Comparison of ENCODE assay signal across 21 cellular contexts in genomic region chr21:14321042-14321441, GRCh38.
DNase-seq lines count a peak whose midpoint lies in the region; ATAC-seq and TF ChIP-seq lines count a peak whose summit lies in the region.
"Had no signal": no experiment of that assay in that cellular context is flagged by ENCODE, and none has a peak within 500 bp of the region (broad histone marks: within the 10 kb centered on the region; RNA-seq: fewer than 3 reads in every experiment).

No MANE protein-coding gene starts in this region.

- H2BK20ac ChIP-seq in IMR-90 (ENCODE audit: low read depth, low read length) = no peak overlapping the region

- CTCF ChIA-PET in IMR-90 (lab: Yijun Ruan, JAX) = no interaction called here
- CTCF ChIA-PET in CD8-positive, alpha-beta T cell (lab: Charles Lee) = no interaction called here

- no TSS peak for BruUV-seq in IMR-90 (replicated peaks; lab: Mats Ljungman, UMichigan)

- dilution Hi-C loops in IMR-90 (cut with HindIII; ENCODE audit: low sequenced_read_pairs, unreplicated experiment) = no loop called here

- H3K4me1 ChIP-seq in IMR-90 (ENCODE audit: control insufficient read depth, insufficient read depth, low read length) = no peaks in the 10 kb centered on the region
- H3K4me1 ChIP-seq in RWPE2 (ENCODE audit: insufficient read depth, poor library complexity, severe bottlenecking) = no peaks in the 10 kb centered on the region
- no peaks in the 10 kb centered on the region for H3K4me1 ChIP-seq in CD8-positive, alpha-beta T cell (ENCODE audit: insufficient read depth, low read length)
- H3K4me1 ChIP-seq: neural progenitor cell, psoas muscle, SJSA1, uterus had no signal

- in situ Hi-C loops in IMR-90 (cut with MboI; ENCODE audit: low sequenced_read_pairs) = no loop called here

- H3K27me3 ChIP-seq in IMR-90 (ENCODE audit: control insufficient read depth, insufficient read depth, low read length) = no peaks in the 10 kb centered on the region
- H3K27me3 ChIP-seq in RWPE2 (ENCODE audit: insufficient read depth, poor library complexity, severe bottlenecking) = no peaks in the 10 kb centered on the region
- H3K27me3 ChIP-seq in CD8-positive, alpha-beta T cell (ENCODE audit: insufficient read depth, low read length) = no peaks in the 10 kb centered on the region
- H3K27me3 ChIP-seq: neural progenitor cell, SJSA1, uterus had no signal

- no peak for TF ChIP-seq CTCF in AG10803 (conservative IDR thresholded peaks at IDR 0.05; ENCODE audit: low read length)
- TF ChIP-seq CTCF in IMR-90 (conservative IDR thresholded peaks at IDR 0.05; ENCODE audit: low read depth, low read length) = no peak
- TF ChIP-seq CTCF in RWPE2 (IDR thresholded peaks at IDR 0.05; ENCODE audit: poor library complexity, severe bottlenecking) = no peak
- no peak for TF ChIP-seq CTCF in epithelial cell of esophagus (IDR thresholded peaks at IDR 0.05; ENCODE audit: insufficient read depth, low read depth, low read length, missing control alignments)
- TF ChIP-seq CTCF in CD8-positive, alpha-beta T cell (IDR thresholded peaks at IDR 0.05) = no peak

- H2AK5ac ChIP-seq in IMR-90 (ENCODE audit: low read depth, low read length) = no peak overlapping the region

- no peak for ATAC-seq in IMR-90 (ENCODE audit: low read depth)
- peak; percentile 75 for ATAC-seq in RWPE2 (ENCODE audit: low read depth)
- no peak for ATAC-seq in CD8-positive, alpha-beta T cell
- ATAC-seq in GM19395 (IDR thresholded peaks at IDR 0.05; ENCODE audit: unreplicated experiment) = no peak
- ATAC-seq: activated CD4-positive, alpha-beta T cell treated with anti-CD3 and anti-CD28 coated beads for 36 hours; left lobe of liver; psoas muscle had no signal

- H3K4me3 ChIP-seq in AG10803 (ENCODE audit: low read length) (no peak overlapping the region), IMR-90 (ENCODE audit: insufficient read depth, low read depth, low read length) (no peak overlapping the region), RWPE2 (ENCODE audit: severe bottlenecking) (no peak overlapping the region), epithelial cell of esophagus (ENCODE audit: low read length) (no peak overlapping the region)
- no peak overlapping the region for H3K4me3 ChIP-seq in CD8-positive, alpha-beta T cell (ENCODE audit: low read depth, low read length)
- H3K4me3 ChIP-seq: neural progenitor cell, psoas muscle, SJSA1, uterus had no signal

- H3K27me3 Mint-ChIP-seq in CD8-positive, alpha-beta T cell (ENCODE audit: low read depth) = peaks cover 10% of the 10 kb centered on the region

- H3K4ac ChIP-seq in IMR-90 (ENCODE audit: low read depth, low read length) = no peak overlapping the region

- no peak overlapping the region for H3K18ac ChIP-seq in IMR-90 (ENCODE audit: low read depth, low read length)

- H3K9me1 ChIP-seq in IMR-90 (ENCODE audit: insufficient read depth, low read length) = no peaks in the 10 kb centered on the region

- no peaks in the 10 kb centered on the region for H3K79me1 ChIP-seq in IMR-90 (ENCODE audit: low read depth in 1 of 2, low read length in 2 of 2)

- no peak overlapping the region for H3K23ac ChIP-seq in IMR-90 (ENCODE audit: low read depth, low read length)

- no peak overlapping the region for H2BK15ac ChIP-seq in IMR-90 (ENCODE audit: low read depth, low read length)

- H3K27ac ChIP-seq in IMR-90 (ENCODE audit: insufficient read depth, low read length) (no peak overlapping the region), RWPE2 (ENCODE audit: poor library complexity, severe bottlenecking) (no peak overlapping the region)
- no peak overlapping the region for H3K27ac ChIP-seq in CD8-positive, alpha-beta T cell (ENCODE audit: low read depth, low read length)
- H3K27ac ChIP-seq: neural progenitor cell, psoas muscle, SJSA1, uterus had no signal

- H4K20me1 ChIP-seq in IMR-90 (ENCODE audit: insufficient read depth, low read length) = no peaks in the 10 kb centered on the region

- no peaks in the 10 kb centered on the region for H3K36me3 Mint-ChIP-seq in CD8-positive, alpha-beta T cell
- H3K36me3 Mint-ChIP-seq: CD4-positive, CD25-positive, alpha-beta regulatory T cell; neural progenitor cell had no signal

- DNase-seq in AG10803 (ENCODE audit: low read depth) (peak; percentile 3), IMR-90 (peak; percentile 0), RWPE2 (ENCODE audit: low spot score) (no peak), epithelial cell of esophagus (ENCODE audit: low read depth) (peak; percentile 36), NCI-H345 (lab: John Stamatoyannopoulos, UW) (no peak)
- DNase-seq in CD8-positive, alpha-beta T cell = no peak
- no peak for DNase-seq in activated CD4-positive, CD25-positive, alpha-beta regulatory T cell (lab: John Stamatoyannopoulos, UW)
- DNase-seq: activated CD4-positive, alpha-beta T cell treated with anti-CD3 and anti-CD28 coated beads for 36 hours; CD4-positive, CD25-positive, alpha-beta regulatory T cell; HCEC 1CT; NCI-H1092 treated with DMSO at 0.1 percent for 48 hours; NCI-H524 treated with DMSO at 0.1 percent for 48 hours; psoas muscle; small intestine; stimulated activated CD4-positive, alpha-beta T cell treated with anti-CD3 and anti-CD28 coated beads, Interleukin-4, amount 100 ng/mL, for 1 hour; uterus had no signal

- intact Hi-C loops in IMR-90 (cut with micrococcal nuclease) = no loop called here
- intact Hi-C loops in CD8-positive, alpha-beta T cell (cut with DNase I, micrococcal nuclease) = no loop called here

- H3K9me3 Mint-ChIP-seq in CD8-positive, alpha-beta T cell = no peaks in the 10 kb centered on the region
- H3K9me3 Mint-ChIP-seq: activated T-helper 2 cell treated with anti-CD3 and anti-CD28 coated beads, Interferon-gamma antibody, Interleukin-2, Interleukin-4, amounts not matched to agents 10 μg/mL and 5 μg/mL and 100 μg/mL, durations not matched to agents 14 hours and 24 hours and 36 hours; neural progenitor cell had no signal

- no peak overlapping the region for H4K8ac ChIP-seq in IMR-90 (ENCODE audit: low read depth in 2 of 2, low read length in 2 of 2)

- no peak for TF ChIP-seq POLR2A in IMR-90 (IDR thresholded peaks at IDR 0.05; ENCODE audit: low read depth, low read length)

- no peak overlapping the region for H3K9ac ChIP-seq in IMR-90 (ENCODE audit: low read depth, low read length)
- H3K9ac ChIP-seq: neural progenitor cell had no signal

- no CpG with 5 or more reads among the region's 5 CpGs for WGBS in IMR-90 (ENCODE audit: extremely low coverage in 2 of 2, insufficient read length in 1 of 2), 2 experiments

- H4K5ac ChIP-seq in IMR-90 (ENCODE audit: low read depth, low read length) = no peak overlapping the region

- no peak for TF ChIP-seq RAD21 in IMR-90 (IDR thresholded peaks at IDR 0.05; ENCODE audit: low read length)

- H3K14ac ChIP-seq in IMR-90 (replicated peaks; ENCODE audit: low read depth, low read length) = no peak overlapping the region

- POLR2A ChIA-PET in IMR-90 (lab: Charles Lee; ENCODE audit: unreplicated experiment) = no interaction called here
- POLR2A ChIA-PET in CD8-positive, alpha-beta T cell (lab: Charles Lee) = no interaction called here

- H2AFZ ChIP-seq in IMR-90 (replicated peaks; ENCODE audit: low read length, poor library complexity) = no peak overlapping the region
- H2AFZ ChIP-seq: neural progenitor cell had no signal

- H3K4me1 Mint-ChIP-seq in CD8-positive, alpha-beta T cell (ENCODE audit: low read depth) = no peaks in the 10 kb centered on the region
- H3K4me1 Mint-ChIP-seq: activated CD4-positive, alpha-beta T cell treated with anti-CD3 and anti-CD28 coated beads for 36 hours; CD4-positive, CD25-positive, alpha-beta regulatory T cell; neural progenitor cell had no signal

- H3K9me3 ChIP-seq in IMR-90 (ENCODE audit: control insufficient read depth, insufficient read depth, low read length) = no peaks in the 10 kb centered on the region
- no peaks in the 10 kb centered on the region for H3K9me3 ChIP-seq in RWPE2 (ENCODE audit: severe bottlenecking)
- H3K9me3 ChIP-seq in CD8-positive, alpha-beta T cell (ENCODE audit: low read length) = no peaks in the 10 kb centered on the region
- H3K9me3 ChIP-seq: psoas muscle, SJSA1, uterus had no signal

- no peak overlapping the region for H2AK9ac ChIP-seq in IMR-90 (replicated peaks; ENCODE audit: low read depth, low read length, poor library complexity)

- no peak overlapping the region for H3K56ac ChIP-seq in IMR-90 (ENCODE audit: extremely low read depth, insufficient read depth, low read length)

- no peak overlapping the region for H4K91ac ChIP-seq in IMR-90 (ENCODE audit: insufficient read depth, low read depth, low read length)

- no peak overlapping the region for H3K4me3 Mint-ChIP-seq in CD8-positive, alpha-beta T cell
- H3K4me3 Mint-ChIP-seq: activated CD4-positive, alpha-beta T cell treated with anti-CD3 and anti-CD28 coated beads for 36 hours; CD4-positive, CD25-positive, alpha-beta regulatory T cell; neural progenitor cell had no signal

- H2BK120ac ChIP-seq in IMR-90 (ENCODE audit: low read depth, low read length) = no peak overlapping the region

- no peak overlapping the region for H3K27ac Mint-ChIP-seq in CD8-positive, alpha-beta T cell
- H3K27ac Mint-ChIP-seq: activated CD4-positive, alpha-beta T cell treated with anti-CD3 and anti-CD28 coated beads for 36 hours; activated T-helper 2 cell treated with anti-CD3 and anti-CD28 coated beads, Interferon-gamma antibody, Interleukin-2, Interleukin-4, amounts not matched to agents 10 μg/mL and 5 μg/mL and 100 μg/mL, durations not matched to agents 14 hours and 24 hours and 36 hours; CD4-positive, CD25-positive, alpha-beta regulatory T cell; neural progenitor cell had no signal

- no peak overlapping the region for H2BK5ac ChIP-seq in IMR-90 (ENCODE audit: low read depth, low read length, poor library complexity, severe bottlenecking)

- no peak overlapping the region for H3K4me2 ChIP-seq in IMR-90 (ENCODE audit: low read depth, low read length)
- H3K4me2 ChIP-seq: neural progenitor cell had no signal

- H3K36me3 ChIP-seq in IMR-90 (ENCODE audit: control insufficient read depth, insufficient read depth, low read length) (no peaks in the 10 kb centered on the region), RWPE2 (ENCODE audit: low read depth) (no peaks in the 10 kb centered on the region)
- H3K36me3 ChIP-seq in CD8-positive, alpha-beta T cell (ENCODE audit: insufficient read depth, low read length) = no peaks in the 10 kb centered on the region
- H3K36me3 ChIP-seq: neural progenitor cell, SJSA1, uterus had no signal

TF ChIP-seq in IMR-90, 13 proteins besides CTCF, POLR2A, EP300 and RAD21 (continues in another document):
- TF ChIP-seq, protein P1, sequence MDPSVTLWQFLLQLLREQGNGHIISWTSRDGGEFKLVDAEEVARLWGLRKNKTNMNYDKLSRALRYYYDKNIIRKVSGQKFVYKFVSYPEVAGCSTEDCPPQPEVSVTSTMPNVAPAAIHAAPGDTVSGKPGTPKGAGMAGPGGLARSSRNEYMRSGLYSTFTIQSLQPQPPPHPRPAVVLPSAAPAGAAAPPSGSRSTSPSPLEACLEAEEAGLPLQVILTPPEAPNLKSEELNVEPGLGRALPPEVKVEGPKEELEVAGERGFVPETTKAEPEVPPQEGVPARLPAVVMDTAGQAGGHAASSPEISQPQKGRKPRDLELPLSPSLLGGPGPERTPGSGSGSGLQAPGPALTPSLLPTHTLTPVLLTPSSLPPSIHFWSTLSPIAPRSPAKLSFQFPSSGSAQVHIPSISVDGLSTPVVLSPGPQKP (IDR thresholded peaks at IDR 0.05; ENCODE audit: borderline replicate concordance, low read depth, low read length) = no peak
- TF ChIP-seq MAZ (IDR thresholded peaks at IDR 0.05; ENCODE audit: borderline replicate concordance, low read depth, low read length) (no peak), BHLHE40 (IDR thresholded peaks at IDR 0.05; ENCODE audit: low read depth, low read length) (no peak)

Comparison
In these comparisons a context has a peak if more than half of its experiments do, and no peak if none do; other contexts are left out.
1. DNase-seq: peak in AG10803 (single experiment), IMR-90 (single experiment) and epithelial cell of esophagus (single experiment); none in RWPE2 (single experiment), CD8-positive, alpha-beta T cell (0 of 7), NCI-H345 (single experiment) and activated CD4-positive, CD25-positive, alpha-beta regulatory T cell (0 of 4).